ENCODE assay signal across 18 cellular contexts in genomic region chr19:18393836-18394235, GRCh38. TPM values are rescaled to one million over a fixed set of nuclear protein-coding genes. Genes with fewer than 3 reads are reported as not detected.
DNase-seq lines count a peak whose midpoint lies in the region; ATAC-seq, FAIRE-seq and TF ChIP-seq lines count a peak whose summit lies in the region.
"Had no signal": no experiment of that assay in that cellular context is flagged by ENCODE, and none has a peak within 500 bp of the region (broad histone marks: within the 10 kb centered on the region; RNA-seq: fewer than 3 reads in every experiment).

No MANE protein-coding gene starts in this region.

- TF ChIP-seq CTCF in GM12878 (IDR thresholded peaks at IDR 0.05 in 2 of 3, conservative IDR thresholded peaks at IDR 0.05 in 1 of 3; ENCODE audit: control insufficient read depth in 2 of 3, extremely low read depth in 1 of 3, insufficient read depth in 1 of 3, low read depth in 3 of 3, low read length in 3 of 3) (no peak), right lobe of liver (IDR thresholded peaks at IDR 0.05) (no peak), spleen (IDR thresholded peaks at IDR 0.05 in 8 of 11, conservative IDR thresholded peaks at IDR 0.05 in 3 of 11) (no peak)

- POLR2A ChIA-PET in GM12878 (lab: Charles Lee) = interaction anchor here (0.8 kb wide), 2 partner anchors 52 to 89 kb away, joined by 3 to 4 read pairs; no protein-coding TSS in a partner anchor
- POLR2A ChIA-PET in CD4-positive, alpha-beta memory T cell (lab: Charles Lee; ENCODE audit: partially characterized antibody) = no interaction called here

- no peaks in the 10 kb centered on the region for H3K4me1 Mint-ChIP-seq in CD4-positive, alpha-beta memory T cell

- no peak for TF ChIP-seq POLR2A in GM12892 (IDR thresholded peaks at IDR 0.05; ENCODE audit: low read depth, low read length)
- no peak for TF ChIP-seq POLR2A in GM12878 (IDR thresholded peaks at IDR 0.05; ENCODE audit: low read depth, low read length)
- TF ChIP-seq POLR2A in right lobe of liver (IDR thresholded peaks at IDR 0.05) = no peak
- TF ChIP-seq POLR2A in spleen (IDR thresholded peaks at IDR 0.05) = no peak

- no peak overlapping the region for H3K9ac ChIP-seq in GM12878 (ENCODE audit: control insufficient read depth, insufficient read depth, low read length)

- peak overlapping the region; percentile 38; the same call in 1 of the 2 replicates for H3K4me2 ChIP-seq in GM12878 (ENCODE audit: control insufficient read depth, insufficient read depth)

- RAD21 ChIA-PET in GM12878 (lab: Charles Lee; ENCODE audit: unreplicated experiment) = no interaction called here

- no peaks in the 10 kb centered on the region for H3K79me2 ChIP-seq in GM12878 (ENCODE audit: control insufficient read depth, insufficient read depth, low read length)

- FAIRE-seq in GM12892 (lab: Jason Lieb, UNC) = peak; percentile 80
- no peak for FAIRE-seq in GM12878 (lab: Jason Lieb, UNC)
- FAIRE-seq: astrocyte had no signal

- no peak for TF ChIP-seq EP300 in GM12878 (IDR thresholded peaks at IDR 0.05; ENCODE audit: borderline replicate concordance in 1 of 2, control insufficient read depth in 1 of 2, low read depth in 2 of 2, low read length in 2 of 2)

- H3K9me3 Mint-ChIP-seq in CD4-positive, alpha-beta memory T cell = no peaks in the 10 kb centered on the region
- H3K9me3 Mint-ChIP-seq: activated CD4-positive, alpha-beta T cell treated with anti-CD3 and anti-CD28 coated beads, Interleukin-2, amount 10 ng/mL, durations not matched to agents 7 days and 5 days; stimulated activated naive CD8-positive, alpha-beta T cell treated with anti-CD3 and anti-CD28 coated beads, Interleukin-15, Interleukin-2, amounts not matched to agents 100 ng/mL and 50 ng/mL, for 24 hours had no signal

- in situ Hi-C loops in GM12878 (cut with MboI) = no loop called here

- H3K36me3 ChIP-seq in GM12878 (ENCODE audit: control insufficient read depth in 2 of 2, insufficient read depth in 2 of 2, low read length in 1 of 2) = no peaks in the 10 kb centered on the region
- H3K36me3 ChIP-seq in right lobe of liver = no peaks in the 10 kb centered on the region
- H3K36me3 ChIP-seq in spleen = peaks cover 0 to 58% (median 6%) of the 10 kb centered on the region in 6 donors
- no peaks in the 10 kb centered on the region for H3K36me3 ChIP-seq in CD4-positive, alpha-beta memory T cell (ENCODE audit: insufficient read depth, low read length)
- H3K36me3 ChIP-seq: Peyer's patch had no signal

- H3K27me3 ChIP-seq in GM12878 (replicated peaks in 1 of 2; ENCODE audit: control insufficient read depth in 2 of 2, insufficient read depth in 2 of 2, low read length in 1 of 2) (no peaks in the 10 kb centered on the region), right lobe of liver (no peaks in the 10 kb centered on the region), spleen (replicated peaks in 1 of 7) (peaks cover 0 to 23% (median 0%) of the 10 kb centered on the region in 7 donors)
- H3K27me3 ChIP-seq in CD4-positive, alpha-beta memory T cell (ENCODE audit: insufficient read depth, low read length) = peaks cover 8% of the 10 kb centered on the region
- H3K27me3 ChIP-seq: Peyer's patch had no signal

- H3K9me3 ChIP-seq in GM12878 (replicated peaks; ENCODE audit: control insufficient read depth, insufficient read depth, low read length) (no peaks in the 10 kb centered on the region; the same call in 2 of the 3 replicates), right lobe of liver (no peaks in the 10 kb centered on the region), spleen (peaks cover 0 to 5% (median 0%) of the 10 kb centered on the region in 8 donors)
- no peaks in the 10 kb centered on the region for H3K9me3 ChIP-seq in CD4-positive, alpha-beta memory T cell (ENCODE audit: control insufficient read depth in 1 of 2, low read length in 2 of 2)
- H3K9me3 ChIP-seq: Peyer's patch had no signal

- H3K27ac ChIP-seq in GM12878 (ENCODE audit: control insufficient read depth, insufficient read depth) (no peak overlapping the region), right lobe of liver (peak overlapping the region; percentile 21 to 47 (median 33)), spleen (peak overlapping the region; percentile 48 to 92 (median 89))
- no peak overlapping the region for H3K27ac ChIP-seq in CD4-positive, alpha-beta memory T cell (ENCODE audit: low read depth, low read length)
- H3K27ac ChIP-seq: epithelial cell of prostate had no signal

- intact Hi-C loops in GM12878 (cut with micrococcal nuclease; ENCODE audit: unreplicated experiment) = no loop called here
- intact Hi-C loops in right lobe of liver (cut with DNase I) = no loop called here
- intact Hi-C loops in spleen (cut with DNase I; ENCODE audit: low total_unique reads) = no loop called here
- intact Hi-C loops in CD4-positive, alpha-beta memory T cell (cut with micrococcal nuclease) = no loop called here

- H3K27me3 Mint-ChIP-seq in CD4-positive, alpha-beta memory T cell = peaks cover 8 to 14% of the 10 kb centered on the region in 2 donors

- WGBS in GM12878 (ENCODE audit: insufficient coverage, insufficient replicate concordance, low lambda C conversion rate, missing lambda C conversion rate) = 50% methylated on average over 7 of the region's 7 CpGs
- 55% methylated on average over 6 of the region's 7 CpGs for WGBS in right lobe of liver (ENCODE audit: insufficient coverage, low coverage, low lambda C conversion rate, missing lambda C conversion rate)
- WGBS in spleen, 5 donors = 25 to 40% (median 32%) methylated on average over 7 of the region's 7 CpGs

- H3K4me3 ChIP-seq in GM12878 (no peak overlapping the region), right lobe of liver (no peak overlapping the region), spleen (peak overlapping the region; percentile 2 to 70 (median 42))
- H3K4me3 ChIP-seq in CD4-positive, alpha-beta memory T cell (ENCODE audit: low read length in 2 of 2) = no peak overlapping the region

- DNase-seq in GM12892 (ENCODE audit: insufficient read length) = no peak
- DNase-seq in GM12878 (ENCODE audit: low read depth, low spot score) = no peak
- peak in 1 of 3 donors; percentile 48 for DNase-seq in right lobe of liver
- DNase-seq in spleen = peak; percentile 92
- no peak for DNase-seq in stimulated activated CD8-positive, alpha-beta memory T cell treated with anti-CD3 and anti-CD28 coated beads, Interleukin-4, amount 100 ng/mL, for 48 hours
- no peak for DNase-seq in CD4-positive, alpha-beta memory T cell
- DNase-seq: activated CD4-positive, alpha-beta T cell treated with anti-CD3 and anti-CD28 coated beads, Interleukin-2, amount 10 ng/mL, durations not matched to agents 7 days and 5 days; activated naive CD4-positive, alpha-beta T cell treated with anti-CD3 and anti-CD28 coated beads, Interleukin-2, amount 50 U/mL, for 16 hours; Karpas-422; mammary epithelial cell; NCI-H1417 treated with DMSO at 0.1 percent for 48 hours; NCI-H2171 had no signal

- H3K4me1 ChIP-seq in GM12878 (ENCODE audit: control insufficient read depth, insufficient read depth, low read length) (peaks cover 27% of the 10 kb centered on the region), right lobe of liver (peaks cover 0 to 39% (median 9%) of the 10 kb centered on the region in 4 donors), spleen (peaks cover 31 to 100% (median 68%) of the 10 kb centered on the region in 6 donors)
- H3K4me1 ChIP-seq in CD4-positive, alpha-beta memory T cell (ENCODE audit: insufficient read depth, low read length) = peaks cover 8% of the 10 kb centered on the region

- SMC1A ChIA-PET in GM12878 (lab: Charles Lee; ENCODE audit: uncharacterized antibody, unreplicated experiment) = interaction anchor here (2.2 kb wide), 1 partner anchor 20 kb away, joined by 6 read pairs; no protein-coding TSS in a partner anchor

- no TSS peak for BruUV-seq in GM12878 (replicated peaks; lab: Mats Ljungman, UMichigan)

- no peak overlapping the region for H2AFZ ChIP-seq in GM12878 (ENCODE audit: control insufficient read depth, low read depth, low read length)

- peak; percentile 41 for ATAC-seq in GM12878
- peak in 3 of 4 donors; percentile 3 for ATAC-seq in right lobe of liver
- ATAC-seq in GM18909 (IDR thresholded peaks at IDR 0.05; ENCODE audit: poor library complexity, unreplicated experiment) = no peak
- no peak for ATAC-seq in HG02840 (IDR thresholded peaks at IDR 0.05; ENCODE audit: low FRiP score, unreplicated experiment)

- no peak overlapping the region for H3K27ac Mint-ChIP-seq in CD4-positive, alpha-beta memory T cell
- H3K27ac Mint-ChIP-seq: activated CD4-positive, alpha-beta T cell treated with anti-CD3 and anti-CD28 coated beads, Interleukin-2, amount 10 ng/mL, durations not matched to agents 7 days and 5 days; stimulated activated naive CD8-positive, alpha-beta T cell treated with anti-CD3 and anti-CD28 coated beads, Interleukin-15, Interleukin-2, amounts not matched to agents 100 ng/mL and 50 ng/mL, for 24 hours had no signal

- H3K36me3 Mint-ChIP-seq in CD4-positive, alpha-beta memory T cell = no peaks in the 10 kb centered on the region

- CTCF ChIA-PET in GM12878 (lab: Yijun Ruan, JAX) = interaction anchor here (1.2 to 9.4 kb wide), 3 partner anchors 15 to 281 kb away, joined by 3 to 144 read pairs (median 49); no protein-coding TSS in a partner anchor
- CTCF ChIA-PET in CD4-positive, alpha-beta memory T cell (lab: Charles Lee; ENCODE audit: partially characterized antibody) = interaction anchor here (0.9 to 1.6 kb wide), 3 partner anchors 28 to 115 kb away, joined by 3 to 4 read pairs (median 4); no protein-coding TSS in a partner anchor

- no peak for TF ChIP-seq RAD21 in GM12878 (IDR thresholded peaks at IDR 0.05; ENCODE audit: insufficient read depth, low read depth, low read length)

- no peak overlapping the region for H3K4me3 Mint-ChIP-seq in CD4-positive, alpha-beta memory T cell
- H3K4me3 Mint-ChIP-seq: activated CD4-positive, alpha-beta T cell treated with anti-CD3 and anti-CD28 coated beads, Interleukin-2, amount 10 ng/mL, durations not matched to agents 7 days and 5 days; stimulated activated naive CD8-positive, alpha-beta T cell treated with anti-CD3 and anti-CD28 coated beads, Interleukin-15, Interleukin-2, amounts not matched to agents 100 ng/mL and 50 ng/mL, for 24 hours had no signal

- no peaks in the 10 kb centered on the region for H4K20me1 ChIP-seq in GM12878 (ENCODE audit: control insufficient read depth, insufficient read depth)

RNA-seq across cellular contexts. Expression of gene LRRC25, which starts 3.6 kb away (rescaled TPM):
- 1.1 TPM for polyA plus RNA-seq in GM12892 (2012; ENCODE audit: missing spikeins)
- total RNA-seq in GM12878 (2013; cell fraction: nucleolus; rRNA removed) = 14.5 and 19.3 TPM in 2 replicates
- total RNA-seq in GM12878 (2014; rRNA removed) (2.5 and 2.9 TPM in 2 replicates), GM12878 (2014; rRNA removed; fragmentation: Illumina TruSeq; extraction: Trizol) (1.1 TPM in 2 replicates), GM12878 (2021) (2.7 TPM in 2 replicates), right lobe of liver (10 to 100 TPM in 1 of 6 experiments, 1 to 10 TPM in 5; 1.9 to 12.6 (median 3.2) TPM), spleen (100 to 1,000 TPM in 3 of 7 donors, 10 to 100 TPM in 4; 82.2 to 164 (median 90.5) TPM)
- 1.6 TPM for polyA plus RNA-seq in GM12878 (2011; ENCODE audit: low read depth)
- polyA plus RNA-seq in GM12878 (2011; rRNA removed) (0.19 and 0.38 TPM in 2 replicates), GM12878 (2014; fragmentation: Illumina TruSeq; extraction: Trizol) (1.00 and 1.3 TPM in 2 replicates), GM12878 (2014; fragmentation: Nextera tagmentation; extraction: Ambion mirVana) (under 1 TPM; 0.50 to 0.53 TPM), GM12878 (2014; rRNA removed) (2.1 and 2.7 TPM in 2 replicates), GM12878 (2016; fragmentation: Nextera tagmentation; extraction: Ambion mirVana) (1 to 10 TPM; 1.2 to 1.6 TPM), spleen (10 to 100 TPM; 14.6 to 32.2 (median 16.0) TPM)
- polyA plus RNA-seq in GM12878 (2011; cell fraction: cytosol; rRNA removed) = 0.55 and 0.87 TPM in 2 replicates
- 0.24 and 0.42 TPM in 2 replicates for polyA plus RNA-seq in GM12878 (2011; cell fraction: nucleus; rRNA removed)
- polyA plus RNA-seq in GM12878 (2012) = 4.1 and 4.9 TPM in 2 replicates
- polyA minus RNA-seq in GM12878 (2011; rRNA and poly(A)+ RNA removed) = 0.44 and 1.1 TPM in 2 replicates
- polyA minus RNA-seq in GM12878 (2011; cell fraction: cytosol; rRNA and poly(A)+ RNA removed) = 0.67 TPM in 1 of 2 replicates, not detected in the other
- polyA minus RNA-seq in GM12878 (2011; cell fraction: nucleus; rRNA and poly(A)+ RNA removed) = 0.73 and 0.86 TPM in 2 replicates
- total RNA-seq in CD4-positive, alpha-beta memory T cell = under 1 TPM; 0.73 to 0.91 TPM
- polyA plus RNA-seq in CD4-positive, alpha-beta memory T cell = under 1 TPM in 1 of 2 donors, not detected in 1; 0.07 TPM
- total RNA-seq: activated CD4-positive, alpha-beta T cell treated with anti-CD3 and anti-CD28 coated beads, Interleukin-2, amount 10 ng/mL, durations not matched to agents 7 days and 5 days; astrocyte; mammary epithelial cell had no signal
- polyA plus RNA-seq: mammary epithelial cell had no signal

RNA-seq across cellular contexts. Expression of gene GDF15, which starts 7.9 kb away (rescaled TPM):
- 1.6 TPM for polyA plus RNA-seq in GM12892 (2012; ENCODE audit: missing spikeins)
- 4.5 and 5.8 TPM in 2 replicates for total RNA-seq in GM12878 (2013; cell fraction: nucleolus; rRNA removed)
- total RNA-seq in GM12878 (2014; rRNA removed) (1.4 and 1.8 TPM in 2 replicates), GM12878 (2014; rRNA removed; fragmentation: Illumina TruSeq; extraction: Trizol) (0.31 and 0.60 TPM in 2 replicates), GM12878 (2021) (1.6 and 2.2 TPM in 2 replicates), right lobe of liver (100 to 1,000 TPM in 2 of 6 experiments, 10 to 100 TPM in 2, 1 to 10 TPM in 1, under 1 TPM in 1; 0.88 to 160 (median 57.5) TPM), spleen (10 to 100 TPM in 2 of 7 donors, 1 to 10 TPM in 5; 1.9 to 34.3 (median 4.3) TPM)
- polyA plus RNA-seq in GM12878 (2011; ENCODE audit: low read depth) = 0.97 TPM
- polyA plus RNA-seq in GM12878 (2011; rRNA removed) (0.22 and 0.46 TPM in 2 replicates), GM12878 (2014; fragmentation: Illumina TruSeq; extraction: Trizol) (0.29 and 0.92 TPM in 2 replicates), GM12878 (2014; fragmentation: Nextera tagmentation; extraction: Ambion mirVana) (under 1 TPM in 1 of 2 experiments, not detected in 1; 0.11 TPM), GM12878 (2014; rRNA removed) (1.4 and 1.6 TPM in 2 replicates), GM12878 (2016; fragmentation: Nextera tagmentation; extraction: Ambion mirVana) (1 to 10 TPM; 2.8 to 3.6 TPM), spleen (10 to 100 TPM in 1 of 3 donors, under 1 TPM in 2; 0.77 to 15.9 (median 0.96) TPM)
- 2.1 and 2.2 TPM in 2 replicates for polyA plus RNA-seq in GM12878 (2011; cell fraction: cytosol; rRNA removed)
- 3.2 and 4.0 TPM in 2 replicates for polyA plus RNA-seq in GM12878 (2011; cell fraction: nucleus; rRNA removed)
- polyA plus RNA-seq in GM12878 (2012) = 3.5 and 6.0 TPM in 2 replicates
- polyA minus RNA-seq in GM12878 (2011; rRNA and poly(A)+ RNA removed) = 1.6 TPM in 1 of 2 replicates, not detected in the other
- polyA minus RNA-seq in GM12878 (2011; cell fraction: cytosol; rRNA and poly(A)+ RNA removed) = 2.8 and 7.8 TPM in 2 replicates
- 1.6 and 2.2 TPM in 2 replicates for polyA minus RNA-seq in GM12878 (2011; cell fraction: nucleus; rRNA and poly(A)+ RNA removed)
- total RNA-seq in CD4-positive, alpha-beta memory T cell = 1 to 10 TPM; 1.2 TPM
- polyA plus RNA-seq in CD4-positive, alpha-beta memory T cell = not detected
- total RNA-seq: activated CD4-positive, alpha-beta T cell treated with anti-CD3 and anti-CD28 coated beads, Interleukin-2, amount 10 ng/mL, durations not matched to agents 7 days and 5 days had no signal

RNA-seq across cellular contexts. Expression of gene SSBP4, which starts 25.4 kb away (rescaled TPM):
- polyA plus RNA-seq in GM12892 (2012; ENCODE audit: missing spikeins) = 24.2 TPM
- total RNA-seq in GM12878 (2013; cell fraction: nucleolus; rRNA removed) = 40.3 and 49.5 TPM in 2 replicates
- total RNA-seq in GM12878 (2014; rRNA removed) (91.4 and 122 TPM in 2 replicates), GM12878 (2014; rRNA removed; fragmentation: Illumina TruSeq; extraction: Trizol) (32.9 and 39.5 TPM in 2 replicates), GM12878 (2021) (131 and 150 TPM in 2 replicates), right lobe of liver (10 to 100 TPM; 12.8 to 23.9 (median 15.9) TPM), spleen (100 to 1,000 TPM in 1 of 7 donors, 10 to 100 TPM in 6; 56.3 to 103 (median 82.4) TPM)
- 12.2 TPM for polyA plus RNA-seq in GM12878 (2011; ENCODE audit: low read depth)
- polyA plus RNA-seq in GM12878 (2011; rRNA removed) (11.5 and 19.0 TPM in 2 replicates), GM12878 (2014; fragmentation: Illumina TruSeq; extraction: Trizol) (7.1 and 22.5 TPM in 2 replicates), GM12878 (2014; fragmentation: Nextera tagmentation; extraction: Ambion mirVana) (1 to 10 TPM in 1 of 2 experiments, under 1 TPM in 1; 0.37 to 6.6 TPM), GM12878 (2014; rRNA removed) (98.3 and 119 TPM in 2 replicates), GM12878 (2016; fragmentation: Nextera tagmentation; extraction: Ambion mirVana) (10 to 100 TPM; 38.3 to 58.5 TPM), spleen (100 to 1,000 TPM in 1 of 3 donors, 10 to 100 TPM in 2; 80.6 to 143 (median 94.9) TPM)
- polyA plus RNA-seq in GM12878 (2011; cell fraction: cytosol; rRNA removed) = 23.2 and 39.7 TPM in 2 replicates
- polyA plus RNA-seq in GM12878 (2011; cell fraction: nucleus; rRNA removed) = 104 and 142 TPM in 2 replicates
- 52.3 and 55.4 TPM in 2 replicates for polyA plus RNA-seq in GM12878 (2012)
- polyA minus RNA-seq in GM12878 (2011; rRNA and poly(A)+ RNA removed) = 4.2 and 21.6 TPM in 2 replicates
- 20.1 and 26.7 TPM in 2 replicates for polyA minus RNA-seq in GM12878 (2011; cell fraction: cytosol; rRNA and poly(A)+ RNA removed)
- 23.2 and 48.4 TPM in 2 replicates for polyA minus RNA-seq in GM12878 (2011; cell fraction: nucleus; rRNA and poly(A)+ RNA removed)
- 10 to 100 TPM; 71.3 to 73.4 TPM for total RNA-seq in CD4-positive, alpha-beta memory T cell
- polyA plus RNA-seq in CD4-positive, alpha-beta memory T cell = 100 to 1,000 TPM in 1 of 2 donors, 10 to 100 TPM in 1; 81.5 to 108 TPM

RNA-seq across cellular contexts. Expression of gene ISYNA1, which starts 44.1 kb away (rescaled TPM):
- polyA plus RNA-seq in GM12892 (2012; ENCODE audit: missing spikeins) = 9.3 TPM
- 8.2 and 8.9 TPM in 2 replicates for total RNA-seq in GM12878 (2013; cell fraction: nucleolus; rRNA removed)
- total RNA-seq in GM12878 (2014; rRNA removed) (9.9 and 12.3 TPM in 2 replicates), GM12878 (2014; rRNA removed; fragmentation: Illumina TruSeq; extraction: Trizol) (4.9 and 5.3 TPM in 2 replicates), GM12878 (2021) (37.0 and 38.8 TPM in 2 replicates), right lobe of liver (1 to 10 TPM; 6.5 to 8.3 (median 7.8) TPM), spleen (10 to 100 TPM; 37.5 to 82.3 (median 44.4) TPM)
- polyA plus RNA-seq in GM12878 (2011; ENCODE audit: low read depth) = 12.5 TPM
- polyA plus RNA-seq in GM12878 (2011; rRNA removed) (0.78 and 1.9 TPM in 2 replicates), GM12878 (2014; fragmentation: Illumina TruSeq; extraction: Trizol) (2.5 and 3.8 TPM in 2 replicates), GM12878 (2014; fragmentation: Nextera tagmentation; extraction: Ambion mirVana) (1 to 10 TPM; 2.8 to 6.3 TPM), GM12878 (2014; rRNA removed) (33.0 and 37.8 TPM in 2 replicates), GM12878 (2016; fragmentation: Nextera tagmentation; extraction: Ambion mirVana) (10 to 100 TPM; 12.0 to 12.5 TPM), spleen (10 to 100 TPM; 31.7 to 58.2 (median 49.0) TPM)
- 2.0 and 3.0 TPM in 2 replicates for polyA plus RNA-seq in GM12878 (2011; cell fraction: cytosol; rRNA removed)
- 19.2 and 23.0 TPM in 2 replicates for polyA plus RNA-seq in GM12878 (2011; cell fraction: nucleus; rRNA removed)
- 23.2 and 24.0 TPM in 2 replicates for polyA plus RNA-seq in GM12878 (2012)
- polyA minus RNA-seq in GM12878 (2011; rRNA and poly(A)+ RNA removed) = 0.59 and 2.4 TPM in 2 replicates
- polyA minus RNA-seq in GM12878 (2011; cell fraction: cytosol; rRNA and poly(A)+ RNA removed) = 1.1 and 5.1 TPM in 2 replicates
- 2.3 and 5.6 TPM in 2 replicates for polyA minus RNA-seq in GM12878 (2011; cell fraction: nucleus; rRNA and poly(A)+ RNA removed)
- 10 to 100 TPM; 37.1 to 43.2 TPM for total RNA-seq in CD4-positive, alpha-beta memory T cell
- 10 to 100 TPM; 27.5 to 36.3 TPM for polyA plus RNA-seq in CD4-positive, alpha-beta memory T cell

RNA-seq across cellular contexts. Expression of gene PGPEP1, which starts 53.4 kb away (rescaled TPM):
- polyA plus RNA-seq in GM12892 (2012; ENCODE audit: missing spikeins) = 16.7 TPM
- total RNA-seq in GM12878 (2013; cell fraction: nucleolus; rRNA removed) = 50.5 and 53.8 TPM in 2 replicates
- total RNA-seq in GM12878 (2014; rRNA removed) (14.6 and 15.5 TPM in 2 replicates), GM12878 (2014; rRNA removed; fragmentation: Illumina TruSeq; extraction: Trizol) (22.8 and 25.1 TPM in 2 replicates), GM12878 (2021) (37.9 and 39.4 TPM in 2 replicates), right lobe of liver (10 to 100 TPM; 33.0 to 55.5 (median 40.7) TPM), spleen (10 to 100 TPM; 20.2 to 65.6 (median 45.1) TPM)
- 15.9 TPM for polyA plus RNA-seq in GM12878 (2011; ENCODE audit: low read depth)
- polyA plus RNA-seq in GM12878 (2011; rRNA removed) (21.4 and 33.7 TPM in 2 replicates), GM12878 (2014; fragmentation: Illumina TruSeq; extraction: Trizol) (11.3 and 14.4 TPM in 2 replicates), GM12878 (2014; fragmentation: Nextera tagmentation; extraction: Ambion mirVana) (10 to 100 TPM; 13.8 to 13.9 TPM), GM12878 (2014; rRNA removed) (18.2 and 20.7 TPM in 2 replicates), GM12878 (2016; fragmentation: Nextera tagmentation; extraction: Ambion mirVana) (10 to 100 TPM; 15.9 to 20.5 TPM), spleen (10 to 100 TPM in 1 of 3 donors, 1 to 10 TPM in 2; 9.3 to 17.3 (median 9.6) TPM)
- polyA plus RNA-seq in GM12878 (2011; cell fraction: cytosol; rRNA removed) = 31.7 and 40.5 TPM in 2 replicates
- 39.9 and 44.3 TPM in 2 replicates for polyA plus RNA-seq in GM12878 (2011; cell fraction: nucleus; rRNA removed)
- 21.5 and 32.3 TPM in 2 replicates for polyA plus RNA-seq in GM12878 (2012)
- polyA minus RNA-seq in GM12878 (2011; rRNA and poly(A)+ RNA removed) = 61.1 and 73.8 TPM in 2 replicates
- polyA minus RNA-seq in GM12878 (2011; cell fraction: cytosol; rRNA and poly(A)+ RNA removed) = 14.3 and 17.2 TPM in 2 replicates
- 14.3 and 22.0 TPM in 2 replicates for polyA minus RNA-seq in GM12878 (2011; cell fraction: nucleus; rRNA and poly(A)+ RNA removed)
- 10 to 100 TPM; 46.2 to 49.2 TPM for total RNA-seq in CD4-positive, alpha-beta memory T cell
- polyA plus RNA-seq in CD4-positive, alpha-beta memory T cell = 1 to 10 TPM; 6.8 to 8.0 TPM

Comparison
In these comparisons a context has a peak if more than half of its experiments do, and no peak if none do; other contexts are left out.
1. ATAC-seq: peak in GM12878 (single experiment) and right lobe of liver (3 of 4); none in GM18909 (single experiment) and HG02840 (single experiment).
2. H3K27ac ChIP-seq: peak in right lobe of liver (3 of 3) and spleen (8 of 8); none in GM12878 (single experiment) and CD4-positive, alpha-beta memory T cell (single experiment).
3. H3K4me3 ChIP-seq: peak in spleen (8 of 8); none in GM12878 (single experiment), right lobe of liver (0 of 3) and CD4-positive, alpha-beta memory T cell (0 of 2).
4. RNA of gene LRRC25, which starts 3.6 kb away (total RNA-seq): 82.2 to 164 TPM in spleen; 1.9 to 12.6 TPM in right lobe of liver, 1.1 to 19.3 TPM in GM12878 and 0.73 to 0.91 TPM in CD4-positive, alpha-beta memory T cell; every median in the first group is over 4 times any median in the second.